12 cellular contexts compared by ENCODE assay signal in the genomic region with DNA sequence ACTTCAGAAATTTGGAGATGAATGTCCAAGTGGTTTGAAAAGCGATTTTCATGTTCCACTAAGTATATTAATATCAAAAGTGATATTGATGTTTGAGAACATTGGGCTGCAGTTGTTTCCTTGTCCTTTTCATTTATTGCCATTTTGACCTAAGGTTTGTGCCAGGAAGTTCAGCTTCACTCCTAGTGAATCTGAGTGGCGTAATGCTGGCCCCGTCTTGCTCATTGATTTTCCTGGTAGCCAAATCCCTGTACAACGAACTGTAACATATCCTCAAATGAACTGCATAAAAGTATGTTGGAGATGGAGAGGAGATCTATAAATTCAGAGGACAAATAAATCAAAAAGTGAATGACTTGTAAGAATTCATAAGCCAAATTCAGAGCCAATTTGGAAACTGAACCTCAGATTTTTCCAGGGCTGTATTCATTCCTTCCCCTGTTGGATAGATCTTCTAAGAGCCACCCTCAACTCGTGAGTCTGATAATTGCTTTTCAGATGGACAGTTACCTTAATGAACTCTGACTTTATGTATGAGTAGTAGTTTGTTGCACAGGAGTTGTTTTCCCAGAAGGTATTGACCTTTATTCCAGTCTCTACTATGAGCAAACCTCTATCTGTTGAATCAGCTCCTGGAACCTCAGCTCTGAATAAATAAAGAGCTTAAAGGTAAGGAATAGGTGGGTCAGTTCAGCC.
"Had no signal": no experiment of that assay in that cellular context is flagged by ENCODE, and none has a peak within 500 bp of the region (broad histone marks: within the 10 kb centered on the region; RNA-seq: fewer than 3 reads in every experiment).

No MANE protein-coding gene starts in this region.

- H3K27ac ChIP-seq: cardiac muscle cell, esophagus squamous epithelium had no signal

- DNase-seq: activated CD4-positive, alpha-beta T cell treated with anti-CD3 and anti-CD28 coated beads, Interleukin-2, amount 50 U/mL, for 4 hours; activated CD4-positive, CD25-positive, alpha-beta regulatory T cell treated with anti-CD3 and anti-CD28 coated beads, Interleukin-2, amount 50 U/mL, for 72 hours; activated naive CD4-positive, alpha-beta T cell treated with Interleukin-2 at 50 U/mL for 16 hours; activated naive CD8-positive, alpha-beta T cell treated with anti-CD3 and anti-CD28 coated beads, Interleukin-2, amount 50 U/mL, for 24 hours; esophagus squamous epithelium; hypothalamus; left ventricle myocardium superior; mesenchymal stem cell; nucleus accumbens had no signal

- H3K27me3 ChIP-seq: cardiac muscle cell, esophagus squamous epithelium had no signal

- H3K9me3 ChIP-seq: esophagus squamous epithelium had no signal

- ATAC-seq: activated naive CD8-positive, alpha-beta T cell treated with anti-CD3 and anti-CD28 coated beads, Interleukin-2, amount 50 U/mL, for 24 hours; activated T-helper 17 cell treated with anti-CD3 and anti-CD28 coated beads, Interleukin-2, amount 50 U/mL, for 72 hours; left ventricle myocardium superior; sciatic nerve had no signal

- H3K4me3 ChIP-seq: cardiac muscle cell, esophagus squamous epithelium had no signal

- H3K36me3 ChIP-seq: cardiac muscle cell, esophagus squamous epithelium had no signal
